In genomic region chr22:23137905-23138520, GRCh38 we compare ENCODE assay signal across 1 cellular context.
TF ChIP-seq lines count a peak whose summit lies in the region.

No MANE protein-coding gene starts in this region.

TF ChIP-seq in K562, 482 proteins besides CTCF, POLR2A, EP300 and RAD21:
- TF ChIP-seq PHF21A (IDR thresholded peaks at IDR 0.05; ENCODE audit: borderline replicate concordance, low read depth) (no peak), E2F1 (CRISPR knock-in tag; IDR thresholded peaks at IDR 0.05) (0 out of 2 replicates have a peak, but pooled peaks have one; percentile 18), ATF3 (IDR thresholded peaks at IDR 0.05) (no peak), ATF3 (CRISPR knock-in tag; conservative IDR thresholded peaks at IDR 0.05) (peak; percentile 57; the same call in 1 of the 2 replicates), RBM34 (IDR thresholded peaks at IDR 0.05; ENCODE audit: borderline replicate concordance, insufficient read depth, low read length) (no peak), STAT6 (CRISPR knock-in tag; IDR thresholded peaks at IDR 0.05) (0 out of 2 replicates have a peak, but pooled peaks have one; percentile 48)
